In genomic region chr7:1052031-1052818, GRCh38 we compare ENCODE assay signal across 11 cellular contexts. TPM values are rescaled to one million over a fixed set of nuclear protein-coding genes. Genes with fewer than 3 reads are reported as not detected.
DNase-seq lines count a peak whose midpoint lies in the region; ATAC-seq and TF ChIP-seq lines count a peak whose summit lies in the region.
"Had no signal": no experiment of that assay in that cellular context is flagged by ENCODE, and none has a peak within 500 bp of the region (broad histone marks: within the 10 kb centered on the region; RNA-seq: fewer than 3 reads in every experiment).

No MANE protein-coding gene starts in this region.

- no peak for TF ChIP-seq CTCF in lower lobe of right lung (IDR thresholded peaks at IDR 0.05)
- TF ChIP-seq CTCF in stomach (IDR thresholded peaks at IDR 0.05): no peak

- H3K4me3 Mint-ChIP-seq in activated T-cell treated with anti-CD3 and anti-CD28 coated beads, Interleukin-2, amount 50 U/mL, for 24 hours: no peak overlapping the region
- H3K4me3 Mint-ChIP-seq: B cell had no signal

- H3K27ac ChIP-seq in lower lobe of right lung (peak overlapping the region; percentile 88), stomach (peak overlapping the region; percentile 31 to 93 (median 77))

- ATAC-seq in lower lobe of right lung: no peak

- H3K4me1 Mint-ChIP-seq in activated T-cell treated with anti-CD3 and anti-CD28 coated beads, Interleukin-2, amount 50 U/mL, for 24 hours (ENCODE audit: low read depth): peaks cover 51% of the 10 kb centered on the region

- intact Hi-C loops in lower lobe of right lung (cut with DNase I): no loop called here
- intact Hi-C loops in stomach (cut with DNase I; ENCODE audit: low total_unique reads): no loop called here

- H3K27me3 Mint-ChIP-seq in activated T-cell treated with anti-CD3 and anti-CD28 coated beads, Interleukin-2, amount 50 U/mL, for 24 hours: no peaks in the 10 kb centered on the region

- H3K36me3 Mint-ChIP-seq in activated T-cell treated with anti-CD3 and anti-CD28 coated beads, Interleukin-2, amount 50 U/mL, for 24 hours (ENCODE audit: low read depth): no peaks in the 10 kb centered on the region

- H3K4me3 ChIP-seq in lower lobe of right lung: no peak overlapping the region
- no peak overlapping the region for H3K4me3 ChIP-seq in stomach

- peaks cover 93% of the 10 kb centered on the region for H3K4me1 ChIP-seq in lower lobe of right lung
- H3K4me1 ChIP-seq in stomach: peaks cover 73 to 100% (median 92%) of the 10 kb centered on the region in 4 donors

- TF ChIP-seq EP300 in stomach (IDR thresholded peaks at IDR 0.05): no peak

- no peaks in the 10 kb centered on the region for H3K9me3 Mint-ChIP-seq in activated T-cell treated with anti-CD3 and anti-CD28 coated beads, Interleukin-2, amount 50 U/mL, for 24 hours

- peaks cover under 1% of the 10 kb centered on the region for H3K36me3 ChIP-seq in lower lobe of right lung
- H3K36me3 ChIP-seq in stomach: peaks cover 0 to under 1% (median under 1%) of the 10 kb centered on the region in 4 donors

- in situ Hi-C loops in G401 (cut with HindIII; ENCODE audit: low sequenced_read_pairs): no loop called here

- DNase-seq in G401 (ENCODE audit: low spot score) (peak; percentile 86), cerebellum (ENCODE audit: low spot score) (peak; percentile 78), lower lobe of right lung (peak; percentile 43), stomach (no peak), RKO (ENCODE audit: low spot score) (no peak), islet precursor cell (no peak), NOMO-1 treated with dmso at 0.1 percent for 144 hours (lab: John Stamatoyannopoulos, UW; ENCODE audit: unreplicated experiment) (no peak)
- no peak for DNase-seq in activated T-cell treated with anti-CD3 and anti-CD28 coated beads, Interleukin-2, amount 50 U/mL, for 24 hours
- DNase-seq: GF-D8; stimulated activated CD4-positive, alpha-beta T cell treated with anti-CD3 and anti-CD28 coated beads, Interleukin-4, amount 100 ng/mL, for 4 hours had no signal

- H3K9me3 ChIP-seq in lower lobe of right lung (no peaks in the 10 kb centered on the region), stomach (no peaks in the 10 kb centered on the region)

- 59 to 70% (median 68%) methylated on average over 17 to 20 of the region's 20 CpGs for WGBS in stomach, 5 donors

- H3K27me3 ChIP-seq in lower lobe of right lung (ENCODE audit: low read depth) (no peaks in the 10 kb centered on the region), stomach (no peaks in the 10 kb centered on the region)

- TF ChIP-seq POLR2A in stomach (IDR thresholded peaks at IDR 0.05): no peak

- no peak overlapping the region for H3K27ac Mint-ChIP-seq in activated T-cell treated with anti-CD3 and anti-CD28 coated beads, Interleukin-2, amount 50 U/mL, for 24 hours

RNA-seq across cellular contexts. Expression of gene GPR146, which starts 7.9 kb away (rescaled TPM):
- total RNA-seq in G401 (2014; rRNA removed; shearing (Covaris generic)): 1.2 TPM in 1 of 2 replicates, not detected in the other
- 2.7 TPM for total RNA-seq in cerebellum
- total RNA-seq in lower lobe of right lung: 44.8 TPM
- total RNA-seq in stomach: 10 to 100 TPM in 1 of 5 donors, 1 to 10 TPM in 4; 2.0 to 13.6 (median 4.4) TPM
- polyA plus RNA-seq in stomach: 10 to 100 TPM in 2 of 3 donors, 1 to 10 TPM in 1; 6.4 to 14.6 (median 10.8) TPM

RNA-seq across cellular contexts. Expression of gene GPER1, which starts 35.7 kb away (rescaled TPM):
- 1.4 and 3.5 TPM in 2 replicates for total RNA-seq in G401 (2014; rRNA removed; shearing (Covaris generic))
- total RNA-seq in cerebellum (0.73 TPM), lower lobe of right lung (26.0 TPM), stomach (10 to 100 TPM in 2 of 5 donors, 1 to 10 TPM in 1, under 1 TPM in 1, not detected in 1; 0.58 to 18.3 (median 9.7) TPM)
- polyA plus RNA-seq in stomach: 10 to 100 TPM; 21.9 to 31.2 (median 26.0) TPM

Comparison
In these comparisons a context has a peak if more than half of its experiments do, and no peak if none do; other contexts are left out.
1. DNase-seq: peak in G401 (single experiment), cerebellum (single experiment) and lower lobe of right lung (single experiment); none in stomach (single experiment), RKO (single experiment), activated T-cell treated with anti-CD3 and anti-CD28 coated beads, Interleukin-2, amount 50 U/mL, for 24 hours (single experiment), islet precursor cell (single experiment) and NOMO-1 treated with dmso at 0.1 percent for 144 hours (single experiment).